Comparison of ENCODE assay signal across 27 cellular contexts in genomic region chr4:61044837-61045236, GRCh38.
A peak's percentile ranks its signal among the peaks of the same experiment; 100 is the strongest.
DNase-seq lines count a peak whose midpoint lies in the region; ATAC-seq and TF ChIP-seq lines count a peak whose summit lies in the region.
"Had no signal": no experiment of that assay in that cellular context is flagged by ENCODE, and none has a peak within 500 bp of the region (broad histone marks: within the 10 kb centered on the region; RNA-seq: fewer than 3 reads in every experiment).

No MANE protein-coding gene starts in this region.

- no peaks in the 10 kb centered on the region for H3K36me3 ChIP-seq in PC-3 (ENCODE audit: low read depth, low read length)
- H3K36me3 ChIP-seq: BE2C; BLaER1; BLaER1 treated with 17β-estradiol and CSF1 and Interleukin-3, amounts not matched to agents 10 nM and 100 nM had no signal

- CTCF ChIA-PET in PC-3 (lab: Charles Lee), result no interaction called here

- TF ChIP-seq CTCF in PC-3 (conservative IDR thresholded peaks at IDR 0.05; ENCODE audit: low read depth, low read length), result no peak

- peak; percentile 61 for DNase-seq in PC-3
- DNase-seq: 8988T; ACHN; AML-193; BE2C; C1 segment of cervical spinal cord; Caco-2; Calu3; CD4-positive, alpha-beta memory T cell; CD4-positive, alpha-beta T cell; CD4-positive, CD25-positive, alpha-beta regulatory T cell; CD8-positive, alpha-beta memory T cell; CD8-positive, alpha-beta T cell; COR-L47; DMS 273 treated with DMSO at 0.1 percent for 48 hours; DMS153; DMS53; DMS79; DMS79 treated with DMSO at 0.1 percent for 48 hours; DND-41; EL had no signal

- no peaks in the 10 kb centered on the region for H3K9me3 ChIP-seq in PC-3 (ENCODE audit: low read length)
- H3K9me3 ChIP-seq: A549; BE2C; BLaER1; BLaER1 treated with 17β-estradiol and CSF1 and Interleukin-3, amounts not matched to agents 10 nM and 100 nM; Caco-2 had no signal

- H3K4me2 ChIP-seq in PC-3 (ENCODE audit: low read length), result no peak overlapping the region
- H3K4me2 ChIP-seq: A549; BLaER1; BLaER1 treated with 17β-estradiol and CSF1 and Interleukin-3, amounts not matched to agents 10 nM and 100 nM had no signal

- H3K9me2 ChIP-seq in PC-3 (replicated peaks; ENCODE audit: low read length), result no peaks in the 10 kb centered on the region

- no peaks in the 10 kb centered on the region for H4K20me1 ChIP-seq in PC-3 (ENCODE audit: low read length)
- H4K20me1 ChIP-seq: BLaER1; BLaER1 treated with 17β-estradiol and CSF1 and Interleukin-3, amounts not matched to agents 10 nM and 100 nM had no signal

- H3F3A ChIP-seq in PC-3 (ENCODE audit: low read length, unreplicated experiment), result no peaks in the 10 kb centered on the region

- no peak overlapping the region for H3K4me3 ChIP-seq in PC-3 (ENCODE audit: low read length)
- H3K4me3 ChIP-seq: A549; BLaER1; BLaER1 treated with 17β-estradiol and CSF1 and Interleukin-3, amounts not matched to agents 10 nM and 100 nM had no signal

- POLR2A ChIA-PET in PC-3 (lab: Charles Lee; ENCODE audit: unreplicated experiment), result no interaction called here

- no peaks in the 10 kb centered on the region for H3K27me3 ChIP-seq in PC-3 (ENCODE audit: low read length)
- H3K27me3 ChIP-seq: BE2C; BLaER1; BLaER1 treated with 17β-estradiol and CSF1 and Interleukin-3, amounts not matched to agents 10 nM and 100 nM had no signal

- intact Hi-C loops in PC-3 (cut with micrococcal nuclease), result no loop called here

- H2AFZ ChIP-seq in PC-3 (ENCODE audit: low read length), result no peak overlapping the region

- H3K79me2 ChIP-seq in PC-3 (ENCODE audit: low read length), result no peaks in the 10 kb centered on the region

- H3K4me1 ChIP-seq in PC-3 (ENCODE audit: insufficient read depth, low read length), result peaks cover 8% of the 10 kb centered on the region
- H3K4me1 ChIP-seq: A549; BE2C; BLaER1; BLaER1 treated with 17β-estradiol and CSF1 and Interleukin-3, amounts not matched to agents 10 nM and 100 nM; Caco-2 had no signal

- H3K27ac ChIP-seq in PC-3 (ENCODE audit: low read length), result 0 out of 2 replicates have a peak overlapping the region, but pooled peaks have one; percentile 6
- H3K27ac ChIP-seq: 22Rv1; A549; BLaER1; BLaER1 treated with 17β-estradiol and CSF1 and Interleukin-3, amounts not matched to agents 10 nM and 100 nM; C4-2B had no signal

- no peak overlapping the region for H3K9ac ChIP-seq in PC-3 (ENCODE audit: low read length)
- H3K9ac ChIP-seq: BLaER1; BLaER1 treated with 17β-estradiol and CSF1 and Interleukin-3, amounts not matched to agents 10 nM and 100 nM had no signal

- no TSS peak for BruUV-seq in PC-3 (replicated peaks; lab: Mats Ljungman, UMichigan)

- ATAC-seq in PC-3, result peak; percentile 91
- ATAC-seq in HG03520 (IDR thresholded peaks at IDR 0.05; ENCODE audit: unreplicated experiment), result no peak
- ATAC-seq: A549; CD8-positive, alpha-beta T cell had no signal
